8 cellular contexts compared by ENCODE assay signal in the genomic region with DNA sequence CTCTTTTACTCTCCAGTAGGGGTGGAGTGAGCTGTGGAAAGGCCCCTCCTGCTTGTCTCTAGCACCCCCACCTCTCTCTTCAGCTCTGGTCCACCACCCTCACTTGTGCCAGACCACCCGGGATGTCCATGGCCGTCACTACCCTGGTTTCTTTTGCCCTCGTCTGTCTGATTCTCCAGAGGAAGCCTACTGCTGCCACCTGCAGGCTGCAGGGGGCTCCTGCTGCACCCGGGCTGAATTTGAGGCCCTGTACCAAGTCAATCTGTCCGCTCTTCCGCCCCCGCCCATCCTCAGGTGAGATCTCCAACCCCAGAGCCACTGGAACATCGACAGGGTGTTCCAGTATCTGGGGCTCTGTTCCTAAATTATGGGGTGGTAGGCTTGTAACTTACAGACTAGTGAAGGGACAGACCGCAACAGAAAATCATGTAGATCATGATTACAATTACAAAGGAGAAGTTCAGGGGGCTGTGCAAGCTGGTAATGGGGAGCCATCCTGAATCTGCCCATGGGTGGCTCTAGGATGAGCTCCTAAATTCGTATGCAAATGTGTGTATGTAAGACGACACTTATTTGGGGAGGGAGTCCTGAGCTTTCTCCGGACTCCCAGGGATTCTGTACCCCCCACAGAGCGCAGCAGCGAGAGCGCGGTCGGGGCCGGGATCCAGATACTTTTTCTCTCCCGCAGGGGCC. TPM values are rescaled to one million over a fixed set of nuclear protein-coding genes. Genes with fewer than 3 reads are reported as not detected.
DNase-seq lines count a peak whose midpoint lies in the region; ATAC-seq and TF ChIP-seq lines count a peak whose summit lies in the region.

No MANE protein-coding gene starts in this region.

- peaks cover 0 to 64% (median 35%) of the 10 kb centered on the region in 4 donors for H3K4me1 ChIP-seq in tibial nerve

- DNase-seq in EL (peak; percentile 84), NCI-H1417 (lab: John Stamatoyannopoulos, UW) (peak; percentile 83 to 95 (median 88)), cardiac septum (ENCODE audit: low spot score) (peak; percentile 94), pons (ENCODE audit: low spot score) (peak; percentile 90), tibial nerve (ENCODE audit: low spot score in 2 of 2) (peak; percentile 72 to 80)
- DNase-seq in activated naive CD8-positive, alpha-beta T cell treated with anti-CD3 and anti-CD28 coated beads, Interleukin-2, amount 50 U/mL, for 16 hours (ENCODE audit: low read depth, low spot score), result peak; percentile 70

- intact Hi-C loops in cardiac septum (cut with DNase I), result loop anchor here (5.0 kb wide), 1 partner anchor 287 kb away; no protein-coding TSS in a partner anchor

- WGBS in tibial nerve, 2 donors, result 1 to 2% methylated on average over 13 to 19 of the region's 19 CpGs

- peak in 1 of 2 donors; percentile 4 for TF ChIP-seq EP300 in tibial nerve (IDR thresholded peaks at IDR 0.05)

- H3K27me3 ChIP-seq in SU-DHL-6 (ENCODE audit: low read length) (no peaks in the 10 kb centered on the region), tibial nerve (no peaks in the 10 kb centered on the region)

- H3K27ac ChIP-seq in SU-DHL-6 (ENCODE audit: low read depth, low read length), result peak overlapping the region; percentile 2; the same call in 1 of the 2 replicates
- peak overlapping the region; percentile 83 to 95 (median 90) for H3K27ac ChIP-seq in tibial nerve

- TF ChIP-seq POLR2A in tibial nerve (IDR thresholded peaks at IDR 0.05), result no peak

- H3K79me2 ChIP-seq in SU-DHL-6 (ENCODE audit: insufficient read depth, low read length), result peaks cover 17% of the 10 kb centered on the region

- H4K20me1 ChIP-seq in SU-DHL-6 (ENCODE audit: low read depth, low read length), result no peaks in the 10 kb centered on the region

- peaks cover 11% of the 10 kb centered on the region for H3F3A ChIP-seq in SU-DHL-6 (ENCODE audit: insufficient read depth)

- H3K9ac ChIP-seq in SU-DHL-6 (ENCODE audit: low read length), result peak overlapping the region; percentile 91

- H3K4me3 ChIP-seq in SU-DHL-6 (ENCODE audit: insufficient read depth, low read length, poor library complexity, severe bottlenecking) (peak overlapping the region; percentile 27), tibial nerve (peak overlapping the region; percentile 59 to 81 (median 80))

- H3K36me3 ChIP-seq in SU-DHL-6 (ENCODE audit: low read length), result peaks cover 12% of the 10 kb centered on the region; the same call in 1 of the 2 replicates
- H3K36me3 ChIP-seq in tibial nerve, result peaks cover 0 to 16% (median 0%) of the 10 kb centered on the region in 3 donors

- no peaks in the 10 kb centered on the region for H3K9me2 ChIP-seq in SU-DHL-6 (replicated peaks; ENCODE audit: insufficient read depth, low read length)

- peak overlapping the region; percentile 13 for H2AFZ ChIP-seq in SU-DHL-6 (ENCODE audit: low read depth, low read length, severe bottlenecking)

- H3K9me3 ChIP-seq in SU-DHL-6 (ENCODE audit: insufficient read depth, low read length) (no peaks in the 10 kb centered on the region), tibial nerve (no peaks in the 10 kb centered on the region)

- TF ChIP-seq CTCF in SU-DHL-6 (IDR thresholded peaks at IDR 0.05; ENCODE audit: insufficient read depth, low read length, poor library complexity, severe bottlenecking), result peak; percentile 92
- TF ChIP-seq CTCF in tibial nerve (IDR thresholded peaks at IDR 0.05), result peak; percentile 82 to 96 (median 87)

- peak overlapping the region; percentile 81 for H3K4me2 ChIP-seq in SU-DHL-6 (ENCODE audit: low read depth, low read length, poor library complexity, severe bottlenecking)

- ATAC-seq in HG02642 (IDR thresholded peaks at IDR 0.05; ENCODE audit: poor library complexity, unreplicated experiment), result peak; percentile 27

RNA-seq across cellular contexts. Expression of a gene that starts 0.7 kb away (rescaled TPM):
- 27.2 TPM for total RNA-seq in cardiac septum
- 10 to 100 TPM; 47.7 to 64.2 (median 58.4) TPM for total RNA-seq in tibial nerve

RNA-seq across cellular contexts. Expression of a gene that starts 2.1 kb away (rescaled TPM):
- total RNA-seq in cardiac septum, result 11.8 TPM
- 10 to 100 TPM; 16.5 to 22.5 (median 18.7) TPM for total RNA-seq in tibial nerve

RNA-seq across cellular contexts. Expression of a gene that starts 20.3 kb away (rescaled TPM):
- total RNA-seq in cardiac septum (10.8 TPM), tibial nerve (10 to 100 TPM in 3 of 4 donors, 1 to 10 TPM in 1; 8.7 to 15.9 (median 12.5) TPM)

RNA-seq across cellular contexts. Expression of a gene that starts 31.3 kb away (rescaled TPM):
- total RNA-seq in cardiac septum (73.3 TPM), tibial nerve (100 to 1,000 TPM in 3 of 4 donors, 10 to 100 TPM in 1; 83.5 to 178 (median 128) TPM)

RNA-seq across cellular contexts. Expression of a gene that starts 50.1 kb away (rescaled TPM):
- total RNA-seq in cardiac septum (16.2 TPM), tibial nerve (100 to 1,000 TPM in 1 of 4 donors, 10 to 100 TPM in 3; 62.0 to 183 (median 72.1) TPM)

Comparison
In these comparisons a context has a peak if more than half of its experiments do, and no peak if none do; other contexts are left out.
1. Peak in every context shown above with its lines: DNase-seq, ATAC-seq, H3K4me3 ChIP-seq and H3K27ac ChIP-seq.